ENCODE assay signal across 9 cellular contexts in genomic region chr6:422423-423061, GRCh38. TPM values are rescaled to one million over a fixed set of nuclear protein-coding genes. Genes with fewer than 3 reads are reported as not detected.
DNase-seq lines count a peak whose midpoint lies in the region; ATAC-seq, FAIRE-seq and TF ChIP-seq lines count a peak whose summit lies in the region.
"Had no signal": no experiment of that assay in that cellular context is flagged by ENCODE, and none has a peak within 500 bp of the region (broad histone marks: within the 10 kb centered on the region; RNA-seq: fewer than 3 reads in every experiment).

No MANE protein-coding gene starts in this region.

- peaks cover 27% of the 10 kb centered on the region for H3K4me1 Mint-ChIP-seq in activated naive CD4-positive, alpha-beta T cell treated with anti-CD3 and anti-CD28 coated beads, Interleukin-2, amount 10 ng/mL, durations not matched to agents 7 days and 5 days
- H3K4me1 Mint-ChIP-seq in memory B cell = peaks cover 2% of the 10 kb centered on the region
- H3K4me1 Mint-ChIP-seq: brain had no signal

- peaks cover 19% of the 10 kb centered on the region for H3K4me1 ChIP-seq in A549

- H3K4me3 ChIP-seq in A549 = no peak overlapping the region
- no peak overlapping the region for H3K4me3 ChIP-seq in WERI-Rb-1 (ENCODE audit: low read depth, low read length)

- 0 out of 5 replicates have a peak, but pooled peaks of 1 of the 2 experiments have one; percentile 12 for TF ChIP-seq RAD21 in A549 (conservative IDR thresholded peaks at IDR 0.05 in 1 of 2, IDR thresholded peaks at IDR 0.05 in 1 of 2)

- TF ChIP-seq POLR2A in A549 (IDR thresholded peaks at IDR 0.05; ENCODE audit: low read length) = no peak

- TF ChIP-seq CTCF in A549 (IDR thresholded peaks at IDR 0.05) (no peak), WERI-Rb-1 (IDR thresholded peaks at IDR 0.05; ENCODE audit: low read depth, low read length) (no peak)

- CTCF ChIA-PET in A549 (lab: Yijun Ruan, JAX) = interaction anchor here (0.6 kb wide), 1 partner anchor 454 kb away, joined by 3 read pairs; no protein-coding TSS in a partner anchor
- CTCF ChIA-PET in activated naive CD4-positive, alpha-beta T cell treated with anti-CD3 and anti-CD28 coated beads, Interleukin-2, amount 10 ng/mL, durations not matched to agents 7 days and 5 days (lab: Charles Lee) = no interaction called here

- no peaks in the 10 kb centered on the region for H3K36me3 ChIP-seq in WERI-Rb-1

- WGBS in A549 (ENCODE audit: missing lambda C conversion rate) = under 1% methylated on average over 6 of the region's 6 CpGs

- H3K9me3 ChIP-seq in A549 (peaks cover 8% of the 10 kb centered on the region), WERI-Rb-1 (ENCODE audit: severe bottlenecking) (peaks cover 9% of the 10 kb centered on the region)

- POLR2A ChIA-PET in A549 (lab: Yijun Ruan, JAX) = interaction anchor here (0.6 to 0.7 kb wide), 4 partner anchors 11 to 985 kb away, joined by 3 to 4 read pairs (median 3); no protein-coding TSS in a partner anchor

- H3K36me3 Mint-ChIP-seq in activated naive CD4-positive, alpha-beta T cell treated with anti-CD3 and anti-CD28 coated beads, Interleukin-2, amount 10 ng/mL, durations not matched to agents 7 days and 5 days = peaks cover 5% of the 10 kb centered on the region
- peaks cover 6% of the 10 kb centered on the region for H3K36me3 Mint-ChIP-seq in memory B cell
- H3K36me3 Mint-ChIP-seq: brain had no signal

- no peak for FAIRE-seq in A549 (lab: Jason Lieb, UNC)

- ATAC-seq in A549 (peak; percentile 99 to 100), GM19043 (IDR thresholded peaks at IDR 0.05; ENCODE audit: low read depth, unreplicated experiment) (peak; percentile 95), memory B cell (ENCODE audit: low read depth) (peak; percentile 53)

- no peaks in the 10 kb centered on the region for H3K27me3 ChIP-seq in WERI-Rb-1 (ENCODE audit: insufficient read depth, low read depth, severe bottlenecking)

- H3K9me3 Mint-ChIP-seq in activated naive CD4-positive, alpha-beta T cell treated with anti-CD3 and anti-CD28 coated beads, Interleukin-2, amount 10 ng/mL, durations not matched to agents 7 days and 5 days = peaks cover 9% of the 10 kb centered on the region
- peaks cover 2% of the 10 kb centered on the region for H3K9me3 Mint-ChIP-seq in memory B cell

- H3K4me2 ChIP-seq in A549 = peak overlapping the region; percentile 66

- peak overlapping the region; percentile 97 to 99 for H3K27ac ChIP-seq in A549
- no peak overlapping the region for H3K27ac ChIP-seq in WERI-Rb-1

- H3K27me3 Mint-ChIP-seq in activated naive CD4-positive, alpha-beta T cell treated with anti-CD3 and anti-CD28 coated beads, Interleukin-2, amount 10 ng/mL, durations not matched to agents 7 days and 5 days = peaks cover under 1% of the 10 kb centered on the region
- H3K27me3 Mint-ChIP-seq in memory B cell = peaks cover 2% of the 10 kb centered on the region

- H3K4me3 Mint-ChIP-seq in activated naive CD4-positive, alpha-beta T cell treated with anti-CD3 and anti-CD28 coated beads, Interleukin-2, amount 10 ng/mL, durations not matched to agents 7 days and 5 days = no peak overlapping the region
- H3K4me3 Mint-ChIP-seq in memory B cell = no peak overlapping the region
- H3K4me3 Mint-ChIP-seq: brain had no signal

- DNase-seq in A549 (ENCODE audit: low read depth in 1 of 2, low spot score in 1 of 2) = peak; percentile 92 to 96
- DNase-seq in HS-27A (ENCODE audit: low read depth) = peak; percentile 11
- peak; percentile 67 for DNase-seq in activated naive CD4-positive, alpha-beta T cell treated with anti-CD3 and anti-CD28 coated beads, Interleukin-2, amount 10 ng/mL, durations not matched to agents 7 days and 5 days
- no peak for DNase-seq in memory B cell (ENCODE audit: low spot score in 2 of 2)
- DNase-seq in WERI-Rb-1 = no peak
- no peak for DNase-seq in GF-D8 (lab: John Stamatoyannopoulos, UW)
- DNase-seq in DMS153 treated with DMSO at 0.1 percent for 48 hours (lab: John Stamatoyannopoulos, UW; ENCODE audit: unreplicated experiment) = no peak

- H3K27ac Mint-ChIP-seq in activated naive CD4-positive, alpha-beta T cell treated with anti-CD3 and anti-CD28 coated beads, Interleukin-2, amount 10 ng/mL, durations not matched to agents 7 days and 5 days = no peak overlapping the region
- H3K27ac Mint-ChIP-seq in memory B cell = no peak overlapping the region

- peak in 1 of 2 experiments; percentile 37; a peak in 1 of 5 replicates for TF ChIP-seq EP300 in A549 (IDR thresholded peaks at IDR 0.05)

TF ChIP-seq in A549, 52 proteins besides CTCF, POLR2A, EP300 and RAD21:
- TF ChIP-seq SREBF2 (IDR thresholded peaks at IDR 0.05) = no peak
- TF ChIP-seq, protein P1, sequence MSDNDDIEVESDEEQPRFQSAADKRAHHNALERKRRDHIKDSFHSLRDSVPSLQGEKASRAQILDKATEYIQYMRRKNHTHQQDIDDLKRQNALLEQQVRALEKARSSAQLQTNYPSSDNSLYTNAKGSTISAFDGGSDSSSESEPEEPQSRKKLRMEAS (IDR thresholded peaks at IDR 0.05) = peak; percentile 50; the same call in 1 of the 2 replicates
- no peak for TF ChIP-seq ZNF302 (CRISPR knock-in tag; IDR thresholded peaks at IDR 0.05)
- TF ChIP-seq CEBPB (IDR thresholded peaks at IDR 0.05) = peak; percentile 47 to 58; a peak in 3 of 4 replicates
- TF ChIP-seq JUN (IDR thresholded peaks at IDR 0.05) = peak; percentile 32 to 42; a peak in 1 of 5 replicates
- no peak for TF ChIP-seq PHF8 (IDR thresholded peaks at IDR 0.05; ENCODE audit: borderline replicate concordance, low read depth)
- TF ChIP-seq, protein P2, sequence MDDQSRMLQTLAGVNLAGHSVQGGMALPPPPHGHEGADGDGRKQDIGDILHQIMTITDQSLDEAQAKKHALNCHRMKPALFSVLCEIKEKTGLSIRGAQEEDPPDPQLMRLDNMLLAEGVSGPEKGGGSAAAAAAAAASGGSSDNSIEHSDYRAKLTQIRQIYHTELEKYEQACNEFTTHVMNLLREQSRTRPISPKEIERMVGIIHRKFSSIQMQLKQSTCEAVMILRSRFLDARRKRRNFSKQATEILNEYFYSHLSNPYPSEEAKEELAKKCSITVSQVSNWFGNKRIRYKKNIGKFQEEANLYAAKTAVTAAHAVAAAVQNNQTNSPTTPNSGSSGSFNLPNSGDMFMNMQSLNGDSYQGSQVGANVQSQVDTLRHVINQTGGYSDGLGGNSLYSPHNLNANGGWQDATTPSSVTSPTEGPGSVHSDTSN (IDR thresholded peaks at IDR 0.05) = no peak; the same call in 1 of the 2 replicates
- peak; percentile 68; the same call in 1 of the 2 replicates for TF ChIP-seq FOSL2 (IDR thresholded peaks at IDR 0.05)
- TF ChIP-seq FOSL2 (CRISPR knock-in tag; IDR thresholded peaks at IDR 0.05) = peak; percentile 83
- no peak for TF ChIP-seq EHMT2 (IDR thresholded peaks at IDR 0.05; ENCODE audit: low read depth)
- TF ChIP-seq JUNB (IDR thresholded peaks at IDR 0.05) = peak; percentile 71
- no peak for TF ChIP-seq MAFK (IDR thresholded peaks at IDR 0.05; ENCODE audit: partially characterized antibody)
- 0 out of 2 replicates have a peak, but pooled peaks have one; percentile 59 for TF ChIP-seq ZSCAN20 (CRISPR knock-in tag; IDR thresholded peaks at IDR 0.05)
- TF ChIP-seq RARB (CRISPR knock-in tag; IDR thresholded peaks at IDR 0.05) = no peak
- TF ChIP-seq ELK1 (IDR thresholded peaks at IDR 0.05; ENCODE audit: low read depth, low read length) = no peak

RNA-seq across cellular contexts. Expression of gene IRF4, which starts 31.0 kb away (rescaled TPM):
- 0.03 and 0.07 TPM in 2 replicates for polyA plus RNA-seq in A549 (2011; rRNA removed)
- polyA plus RNA-seq in A549 (2012; cell fraction: cytosol; rRNA removed) = 0.01 TPM in 1 of 2 replicates, not detected in the other
- 0.02 TPM in 2 replicates for polyA plus RNA-seq in A549 (2012; cell fraction: nucleus; rRNA removed)
- polyA plus RNA-seq in A549 (2017; fragmentation: RNase III; extraction: RNeasy Plus Mini Kit Qiagen cat#74134 plus additional on column Dnase treatment) = 0.03 TPM in 2 of 3 replicates, not detected in the other
- polyA minus RNA-seq in A549 (2011; rRNA and poly(A)+ RNA removed) = 0.05 and 0.21 TPM in 2 replicates

Comparison
In these comparisons a context has a peak if more than half of its experiments do, and no peak if none do; other contexts are left out.
1. DNase-seq: peak in A549 (2 of 2), HS-27A (single experiment) and activated naive CD4-positive, alpha-beta T cell treated with anti-CD3 and anti-CD28 coated beads, Interleukin-2, amount 10 ng/mL, durations not matched to agents 7 days and 5 days (single experiment); none in memory B cell (0 of 2), WERI-Rb-1 (single experiment), GF-D8 (single experiment) and DMS153 treated with DMSO at 0.1 percent for 48 hours (single experiment).
2. Peak in every context shown above with its lines, with median percentiles within 50 percentile points of each other: ATAC-seq.